Comparison of ENCODE assay signal across 10 cellular contexts in genomic region chr17:41697122-41697962, GRCh38. TPM values are rescaled to one million over a fixed set of nuclear protein-coding genes. Genes with fewer than 3 reads are reported as not detected.
A peak's percentile ranks its signal among the peaks of the same experiment; 100 is the strongest.
DNase-seq lines count a peak whose midpoint lies in the region; ATAC-seq and TF ChIP-seq lines count a peak whose summit lies in the region.
"Had no signal": no experiment of that assay in that cellular context is flagged by ENCODE, and none has a peak within 500 bp of the region (broad histone marks: within the 10 kb centered on the region; RNA-seq: fewer than 3 reads in every experiment).

No MANE protein-coding gene starts in this region.

- peak overlapping the region; percentile 47 for H3K27ac ChIP-seq in AG04450 (ENCODE audit: low read depth, low read length)

- ATAC-seq in esophagus mucosa (peak; percentile 8), mucosa of descending colon (peak; percentile 75), HG03095 (IDR thresholded peaks at IDR 0.05; ENCODE audit: unreplicated experiment) (no peak)

- H3K9me3 ChIP-seq in AG04450 (ENCODE audit: control insufficient read depth, insufficient read depth, low read length) (no peaks in the 10 kb centered on the region), mucosa of descending colon (no peaks in the 10 kb centered on the region)

- H3K36me3 ChIP-seq in mucosa of descending colon (ENCODE audit: low read depth) = no peaks in the 10 kb centered on the region

- H3K4me3 ChIP-seq in AG04450 (ENCODE audit: low read depth, low read length) (no peak overlapping the region), mucosa of descending colon (no peak overlapping the region)

- intact Hi-C loops in mucosa of descending colon (cut with DNase I, micrococcal nuclease) = no loop called here

- CTCF ChIA-PET in AG04450 (lab: Charles Lee) = no interaction called here

- H3K4me1 ChIP-seq in mucosa of descending colon (ENCODE audit: low read depth) = peaks cover 5% of the 10 kb centered on the region

- TF ChIP-seq CTCF in AG04450 (IDR thresholded peaks at IDR 0.05; ENCODE audit: low read depth, low read length) (0 out of 2 replicates have a peak, but pooled peaks have one; percentile 6), mucosa of descending colon (IDR thresholded peaks at IDR 0.05) (no peak)

- no peaks in the 10 kb centered on the region for H3K27me3 ChIP-seq in AG04450 (ENCODE audit: control insufficient read depth, insufficient read depth, low read length)

- DNase-seq in AG04450 (ENCODE audit: low read depth, low spot score) (no peak), LHCN-M2 (ENCODE audit: low read depth) (peak; percentile 84), mucosa of descending colon (peak in 1 of 3 donors; percentile 70), amniotic stem cell (lab: John Stamatoyannopoulos, UW) (no peak), SK-N-DZ (ENCODE audit: low spot score) (no peak)
- no peak for DNase-seq in activated CD8-positive, alpha-beta memory T cell treated with anti-CD3 and anti-CD28 coated beads for 24 hours
- DNase-seq: effector memory CD4-positive, alpha-beta T cell had no signal

- POLR2A ChIA-PET in AG04450 (lab: Yijun Ruan, JAX) = interaction anchor here (1.1 kb wide), 1 partner anchor 9 kb away, joined by 4 read pairs; the partner anchor contains the start of gene EIF1

RNA-seq across cellular contexts. Expression of gene EIF1, which starts 8.7 kb away (rescaled TPM):
- polyA plus RNA-seq in AG04450 (2011; rRNA removed) = 529 and 549 TPM in 2 replicates
- 151 and 190 TPM in 2 replicates for polyA minus RNA-seq in AG04450 (2011; rRNA and poly(A)+ RNA removed)
- total RNA-seq in LHCN-M2 (2014; rRNA removed) (56.9 and 63.7 TPM in 2 replicates), esophagus mucosa (725 TPM), mucosa of descending colon (100 to 1,000 TPM; 547 to 915 (median 566) TPM)
- polyA plus RNA-seq in LHCN-M2 (2012) = 768 TPM
- 85.8 and 129 TPM in 2 replicates for polyA plus RNA-seq in SK-N-DZ (2014; cell fraction: cytosol; rRNA removed)
- polyA plus RNA-seq in SK-N-DZ (2014; cell fraction: nucleus; rRNA removed) = 194 and 234 TPM in 2 replicates

RNA-seq across cellular contexts. Expression of gene GAST, which starts 14.8 kb away (rescaled TPM):
- polyA plus RNA-seq in AG04450 (2011; rRNA removed) = not detected in 2 replicates
- polyA minus RNA-seq in AG04450 (2011; rRNA and poly(A)+ RNA removed) = not detected in 2 replicates
- not detected in 2 replicates for total RNA-seq in LHCN-M2 (2014; rRNA removed)
- polyA plus RNA-seq in LHCN-M2 (2012) = not detected
- not detected for total RNA-seq in esophagus mucosa
- not detected for total RNA-seq in mucosa of descending colon
- polyA plus RNA-seq in SK-N-DZ (2014; cell fraction: cytosol; rRNA removed) = not detected in 2 replicates
- not detected in 2 replicates for polyA plus RNA-seq in SK-N-DZ (2014; cell fraction: nucleus; rRNA removed)
- polyA plus RNA-seq: neural cell had no signal

RNA-seq across cellular contexts. Expression of gene HAP1, which starts 37.1 kb away (rescaled TPM):
- 0.04 and 0.07 TPM in 2 replicates for polyA plus RNA-seq in AG04450 (2011; rRNA removed)
- polyA minus RNA-seq in AG04450 (2011; rRNA and poly(A)+ RNA removed) = 0.04 TPM in 1 of 2 replicates, not detected in the other
- total RNA-seq in LHCN-M2 (2014; rRNA removed) = under 0.01 TPM in 1 of 2 replicates, not detected in the other
- polyA plus RNA-seq in LHCN-M2 (2012) = 0.01 TPM
- total RNA-seq in esophagus mucosa = 1.4 TPM
- 1 to 10 TPM in 1 of 3 donors, under 1 TPM in 2; 0.12 to 2.8 (median 0.32) TPM for total RNA-seq in mucosa of descending colon
- 0.02 and 0.29 TPM in 2 replicates for polyA plus RNA-seq in SK-N-DZ (2014; cell fraction: cytosol; rRNA removed)
- polyA plus RNA-seq in SK-N-DZ (2014; cell fraction: nucleus; rRNA removed) = 0.22 and 0.57 TPM in 2 replicates
